8 cellular contexts compared by ENCODE assay signal in genomic region chr16:75494696-75495601, GRCh38. TPM values are rescaled to one million over a fixed set of nuclear protein-coding genes. Genes with fewer than 3 reads are reported as not detected.
DNase-seq lines count a peak whose midpoint lies in the region; ATAC-seq and TF ChIP-seq lines count a peak whose summit lies in the region.

TSS of gene CHST6 (minus strand) at chr16:75495441. CDS start at chr16:75479828, 15,613 bp downstream.

- peak within 1 kb of the TSS; percentile 22; the same call in 1 of the 2 replicates for H3K4me3 ChIP-seq in WI38 (ENCODE audit: low read depth, low read length)
- peak within 1 kb of the TSS; percentile 32 to 38 for H3K4me3 ChIP-seq in esophagus (ENCODE audit: low read depth in 1 of 2, low read length in 2 of 2)
- peak within 1 kb of the TSS in 1 of 2 donors; percentile 32 for H3K4me3 ChIP-seq in aorta (ENCODE audit: low read length in 2 of 2)

- peak within 1 kb of the TSS; percentile 53 to 89 (median 85) for H3K4me3 Mint-ChIP-seq in naive B cell

- WGBS in esophagus, 2 donors = 4 to 5% methylated on average over 51 to 66 of the region's 66 CpGs
- 1% methylated on average over 65 to 66 of the region's 66 CpGs for WGBS in aorta, 2 donors

- no peak for TF ChIP-seq CTCF in WI38 (IDR thresholded peaks at IDR 0.05; ENCODE audit: low read depth, low read length)

- no peaks in the 10 kb centered on the region for H3K9me3 ChIP-seq in esophagus (ENCODE audit: control insufficient read depth in 2 of 2, insufficient read depth in 1 of 2, low read depth in 1 of 2, low read length in 1 of 2)
- H3K9me3 ChIP-seq in aorta (ENCODE audit: control insufficient read depth, low read length) = no peaks in the 10 kb centered on the region

- peak; percentile 70 for DNase-seq in NCI-H82 (lab: John Stamatoyannopoulos, UW)
- no peak for DNase-seq in NCI-H82 treated with DMSO at 0.1 percent for 48 hours (lab: John Stamatoyannopoulos, UW; ENCODE audit: unreplicated experiment)
- DNase-seq in naive B cell = peak; percentile 29
- peak; percentile 62 to 85 for DNase-seq in aorta

- H3K4me1 ChIP-seq in esophagus (ENCODE audit: control insufficient read depth in 2 of 2, insufficient read depth in 2 of 2, low read length in 1 of 2) (peaks cover 0 to 5% of the 10 kb centered on the region in 2 donors), aorta (ENCODE audit: control insufficient read depth in 1 of 2, insufficient read depth in 2 of 2, low read length in 2 of 2) (peaks cover 0 to 3% of the 10 kb centered on the region in 2 donors)

- H3K27ac ChIP-seq in esophagus (ENCODE audit: low read depth in 2 of 2, low read length in 1 of 2) (no peak within 1 kb of the TSS), aorta (ENCODE audit: low read depth in 1 of 2, low read length in 2 of 2) (no peak within 1 kb of the TSS)

- peaks cover 16 to 27% (median 18%) of the 10 kb centered on the region in 3 donors for H3K27me3 Mint-ChIP-seq in naive B cell

- intact Hi-C loops in aorta (cut with DNase I) = no loop called here

- ATAC-seq in HG02642 (IDR thresholded peaks at IDR 0.05; ENCODE audit: poor library complexity, unreplicated experiment) (peak; percentile 85), naive B cell (ENCODE audit: low read depth in 2 of 2) (peak; percentile 78 to 81), aorta (ENCODE audit: low FRiP score) (peak; percentile 82), HG03378 (IDR thresholded peaks at IDR 0.05; ENCODE audit: unreplicated experiment) (no peak)

- no peaks in the 10 kb centered on the region for H3K27me3 ChIP-seq in esophagus (ENCODE audit: control insufficient read depth in 1 of 2, insufficient read depth in 2 of 2, low read length in 2 of 2)
- H3K27me3 ChIP-seq in aorta (ENCODE audit: control insufficient read depth in 1 of 2, insufficient read depth in 2 of 2, low read length in 1 of 2) = no peaks in the 10 kb centered on the region

- H3K36me3 Mint-ChIP-seq in naive B cell = no peaks in the 10 kb centered on the region

- H3K36me3 ChIP-seq in esophagus (ENCODE audit: control insufficient read depth in 2 of 2, insufficient read depth in 2 of 2, low read length in 1 of 2) (no peaks in the 10 kb centered on the region), aorta (ENCODE audit: control insufficient read depth in 1 of 2, insufficient read depth in 2 of 2, low read length in 1 of 2) (no peaks in the 10 kb centered on the region)

- H3K4me1 Mint-ChIP-seq in naive B cell = peaks cover 6 to 11% (median 8%) of the 10 kb centered on the region in 3 donors

- H3K9me3 Mint-ChIP-seq in naive B cell = no peaks in the 10 kb centered on the region

- H3K27ac Mint-ChIP-seq in naive B cell = peak within 1 kb of the TSS in 2 of 6 donors; percentile 26 to 37

RNA-seq across cellular contexts. Expression of gene CHST6, which starts in this region (rescaled TPM):
- polyA plus RNA-seq in esophagus = 1 to 10 TPM in 1 of 2 donors, under 1 TPM in 1; 0.39 to 2.0 TPM
- polyA plus RNA-seq in naive B cell (ENCODE audit: low read depth in 6 of 6) = under 1 TPM in 2 of 6 donors, not detected in 4; 0.15 to 0.17 TPM
- total RNA-seq in aorta = 1 to 10 TPM; 2.4 to 6.0 TPM
- under 1 TPM; 0.49 to 0.88 TPM for polyA plus RNA-seq in aorta

Comparison
In these comparisons a context has a peak if more than half of its experiments do, and no peak if none do; other contexts are left out.
1. Peak in DNase-seq and ATAC-seq in naive B cell; RNA of the gene not detected or under 1 TPM.